ENCODE assay signal across 8 cellular contexts in genomic region chr10:15439381-15439837, GRCh38.
DNase-seq lines count a peak whose midpoint lies in the region; ATAC-seq and TF ChIP-seq lines count a peak whose summit lies in the region.

No MANE protein-coding gene starts in this region.

- 1% methylated on average over 12 of the region's 12 CpGs for WGBS in right cardiac atrium

- DNase-seq in amniotic epithelial cell (ENCODE audit: low read depth): peak; percentile 24
- DNase-seq in right cardiac atrium: peak; percentile 80 to 89 (median 83)
- DNase-seq in retinal pigment epithelial cell (ENCODE audit: low read depth): no peak
- no peak for DNase-seq in NOMO-1 (lab: John Stamatoyannopoulos, UW; ENCODE audit: unreplicated experiment in 2 of 2)
- no peak for DNase-seq in NCI-H510A treated with DMSO at 0.1 percent for 48 hours (lab: John Stamatoyannopoulos, UW)

- intact Hi-C loops in right cardiac atrium (cut with DNase I): loop anchor here in 2 of 4 donors (5.0 to 10.0 kb wide), 3 partner anchors 278 to 385 kb away; partner anchors contain the start of gene ITGA8 (in 1 of the 2)

- peak overlapping the region; percentile 54 for H3K27ac ChIP-seq in right cardiac atrium (ENCODE audit: low read length)

- H3K36me3 ChIP-seq in ES-I3 (ENCODE audit: insufficient read depth, low read length): no peaks in the 10 kb centered on the region

- peak overlapping the region; percentile 39 for H3K4me3 ChIP-seq in right cardiac atrium (ENCODE audit: low read length)
- peak overlapping the region; percentile 34 for H3K4me3 ChIP-seq in retinal pigment epithelial cell (ENCODE audit: low read length)

- H3K4me1 ChIP-seq in ES-I3 (ENCODE audit: insufficient read depth, low read length): no peaks in the 10 kb centered on the region; the same call in 1 of the 2 replicates
- peaks cover 2% of the 10 kb centered on the region for H3K4me1 ChIP-seq in right cardiac atrium (ENCODE audit: control insufficient read depth, insufficient read depth, low read length)

- H3K9me3 ChIP-seq in ES-I3 (ENCODE audit: control insufficient read depth, insufficient read depth, low read length): no peaks in the 10 kb centered on the region
- H3K9me3 ChIP-seq in right cardiac atrium (ENCODE audit: control insufficient read depth, low read length): no peaks in the 10 kb centered on the region

- ATAC-seq in right cardiac atrium (peak; percentile 93 to 97), GM19463 (IDR thresholded peaks at IDR 0.05; ENCODE audit: unreplicated experiment) (no peak), HG03520 (IDR thresholded peaks at IDR 0.05; ENCODE audit: unreplicated experiment) (no peak)

- no peaks in the 10 kb centered on the region for H3K27me3 ChIP-seq in right cardiac atrium (ENCODE audit: control insufficient read depth, insufficient read depth)

- peak overlapping the region; percentile 32; the same call in 1 of the 2 replicates for H3K9ac ChIP-seq in ES-I3 (ENCODE audit: low read depth, low read length)

- peak; percentile 50 for TF ChIP-seq CTCF in retinal pigment epithelial cell (conservative IDR thresholded peaks at IDR 0.05; ENCODE audit: low read depth, low read length)

Comparison
In these comparisons a context has a peak if more than half of its experiments do, and no peak if none do; other contexts are left out.
1. DNase-seq: peak in amniotic epithelial cell (single experiment) and right cardiac atrium (3 of 3); none in retinal pigment epithelial cell (single experiment), NOMO-1 (0 of 2) and NCI-H510A treated with DMSO at 0.1 percent for 48 hours (single experiment).
2. ATAC-seq: peak in right cardiac atrium (2 of 2); none in GM19463 (single experiment) and HG03520 (single experiment).